ENCODE assay signal across 1 cellular context in genomic region chr1:53237638-53238037, GRCh38.
TF ChIP-seq lines count a peak whose summit lies in the region.

No MANE protein-coding gene starts in this region.

TF ChIP-seq in H1, 55 proteins besides CTCF, POLR2A, EP300 and RAD21:
- TF ChIP-seq EZH2 (IDR thresholded peaks at IDR 0.05; ENCODE audit: low read depth, low read length, severe bottlenecking) (no peak), KDM1A (IDR thresholded peaks at IDR 0.05; ENCODE audit: borderline replicate concordance, low read length) (no peak), KDM5A (IDR thresholded peaks at IDR 0.05; ENCODE audit: low read length) (no peak), CEBPB (IDR thresholded peaks at IDR 0.05; ENCODE audit: low read depth, low read length) (no peak), SIX5 (IDR thresholded peaks at IDR 0.05; ENCODE audit: low read depth, low read length) (no peak), KDM4A (IDR thresholded peaks at IDR 0.05; ENCODE audit: low read depth, low read length, severe bottlenecking) (no peak), MAX (IDR thresholded peaks at IDR 0.05) (no peak), SIRT6 (IDR thresholded peaks at IDR 0.05; ENCODE audit: low read length) (no peak), SAP30 (IDR thresholded peaks at IDR 0.05; ENCODE audit: insufficient read depth, insufficient replicate concordance, low read length) (no peak)
